32 cellular contexts compared by ENCODE assay signal in genomic region chr11:58451585-58451984, GRCh38. TPM values are rescaled to one million over a fixed set of nuclear protein-coding genes. Genes with fewer than 3 reads are reported as not detected.
"Had no signal": no experiment of that assay in that cellular context is flagged by ENCODE, and none has a peak within 500 bp of the region (broad histone marks: within the 10 kb centered on the region; RNA-seq: fewer than 3 reads in every experiment).

No MANE protein-coding gene starts in this region.

- H3K27me3 Mint-ChIP-seq: activated CD4-positive, alpha-beta memory T cell treated with anti-CD3 and anti-CD28 coated beads, Interleukin-2, amount 10 ng/mL, durations not matched to agents 7 days and 5 days; brain had no signal

- H3K4me3 Mint-ChIP-seq: activated B cell treated with CpG ODN at 0.5 μM for 24 hours; activated CD4-positive, alpha-beta memory T cell treated with anti-CD3 and anti-CD28 coated beads, Interleukin-2, amount 10 ng/mL, durations not matched to agents 7 days and 5 days; activated naive CD4-positive, alpha-beta T cell treated with anti-CD3 and anti-CD28 coated beads, Interleukin-2, amount 50 U/mL, for 24 hours; activated naive CD8-positive, alpha-beta T cell treated with anti-CD3 and anti-CD28 coated beads, Interleukin-2, amount 50 U/mL, for 24 hours; activated T-cell treated with anti-CD3 and anti-CD28 coated beads, Interleukin-2, amount 50 U/mL, for 24 hours; brain had no signal

- H3K36me3 Mint-ChIP-seq: brain had no signal

- H3K27me3 ChIP-seq: MG63 had no signal

- ATAC-seq: activated naive CD8-positive, alpha-beta T cell treated with anti-CD3 and anti-CD28 coated beads, Interleukin-2, amount 50 U/mL, for 24 hours; Panc1 had no signal

- H3K4me1 Mint-ChIP-seq: activated B cell treated with CpG ODN at 0.5 μM for 24 hours; activated CD4-positive, alpha-beta memory T cell treated with anti-CD3 and anti-CD28 coated beads, Interleukin-2, amount 10 ng/mL, durations not matched to agents 7 days and 5 days; activated naive CD4-positive, alpha-beta T cell treated with anti-CD3 and anti-CD28 coated beads, Interleukin-2, amount 50 U/mL, for 24 hours; brain had no signal

- H3K4me3 ChIP-seq: MG63 had no signal

- DNase-seq: activated B cell treated with CpG ODN at 0.5 μM for 24 hours; activated CD4-positive, alpha-beta memory T cell treated with anti-CD3 and anti-CD28 coated beads, Interleukin-2, amount 10 ng/mL, durations not matched to agents 7 days and 5 days; activated CD4-positive, alpha-beta T cell treated with anti-CD3 and anti-CD28 coated beads for 1 hour; activated CD4-positive, alpha-beta T cell treated with anti-CD3 and anti-CD28 coated beads for 48 hours; activated gamma-delta T cell; activated naive CD4-positive, alpha-beta T cell treated with Interleukin-2 at 50 U/mL for 16 hours; activated naive CD8-positive, alpha-beta T cell treated with anti-CD3 and anti-CD28 coated beads, Interleukin-2, amount 50 U/mL, for 24 hours; activated T-cell treated with anti-CD3 and anti-CD28 coated beads, Interleukin-2, amount 50 U/mL, for 24 hours; anterior cingulate cortex; caudate nucleus; cerebellar nuclear complex; MG63; NCI-H1048; NCI-H1105 treated with DMSO at 0.1 percent for 48 hours; NCI-H1436; NCI-H1694 treated with DMSO at 0.1 percent for 48 hours; NCI-H2029; NCI-H345; NCI-H524 treated with DMSO at 0.1 percent for 48 hours; RPMI8226; SHP77 treated with DMSO at 0.1 percent for 48 hours; T-helper 1 cell; T-helper 2 cell; T-helper 9 cell had no signal

- H3K27ac Mint-ChIP-seq: activated B cell treated with CpG ODN at 0.5 μM for 24 hours; activated CD4-positive, alpha-beta memory T cell treated with anti-CD3 and anti-CD28 coated beads, Interleukin-2, amount 10 ng/mL, durations not matched to agents 7 days and 5 days; activated naive CD4-positive, alpha-beta T cell treated with anti-CD3 and anti-CD28 coated beads, Interleukin-2, amount 50 U/mL, for 24 hours; activated naive CD8-positive, alpha-beta T cell treated with anti-CD3 and anti-CD28 coated beads, Interleukin-2, amount 50 U/mL, for 24 hours; activated T-cell treated with anti-CD3 and anti-CD28 coated beads, Interleukin-2, amount 50 U/mL, for 24 hours; activated T-helper 2 cell treated with anti-CD3 and anti-CD28 coated beads, Interferon-gamma antibody, Interleukin-2, Interleukin-4, amounts not matched to agents 10 μg/mL and 5 μg/mL and 100 μg/mL, durations not matched to agents 14 hours and 24 hours and 36 hours; brain had no signal

- H3K9me3 Mint-ChIP-seq: activated B cell treated with CpG ODN at 0.5 μM for 24 hours; activated CD4-positive, alpha-beta memory T cell treated with anti-CD3 and anti-CD28 coated beads, Interleukin-2, amount 10 ng/mL, durations not matched to agents 7 days and 5 days; activated naive CD4-positive, alpha-beta T cell treated with anti-CD3 and anti-CD28 coated beads, Interleukin-2, amount 50 U/mL, for 24 hours; activated naive CD8-positive, alpha-beta T cell treated with anti-CD3 and anti-CD28 coated beads, Interleukin-2, amount 50 U/mL, for 24 hours; activated T-helper 2 cell treated with anti-CD3 and anti-CD28 coated beads, Interferon-gamma antibody, Interleukin-2, Interleukin-4, amounts not matched to agents 10 μg/mL and 5 μg/mL and 100 μg/mL, durations not matched to agents 14 hours and 24 hours and 36 hours had no signal

- H3K27ac ChIP-seq: VCaP had no signal

- H3K36me3 ChIP-seq: MG63 had no signal

RNA-seq across cellular contexts. Expression of gene OR5B12, which starts 9.5 kb away (rescaled TPM):
- total RNA-seq: activated B cell treated with CpG ODN at 0.5 μM for 24 hours; activated CD4-positive, alpha-beta memory T cell treated with anti-CD3 and anti-CD28 coated beads, Interleukin-2, amount 10 ng/mL, durations not matched to agents 7 days and 5 days; activated T-helper 2 cell treated with anti-CD3 and anti-CD28 coated beads, Interferon-gamma antibody, Interleukin-2, Interleukin-4, amounts not matched to agents 10 μg/mL and 5 μg/mL and 100 μg/mL, durations not matched to agents 14 hours and 24 hours and 36 hours; bronchial epithelial cell; NCI-H460; SK-MEL-5 had no signal

RNA-seq across cellular contexts. Expression of gene OR5B2, which starts 23.7 kb away (rescaled TPM):
- total RNA-seq: activated B cell treated with CpG ODN at 0.5 μM for 24 hours; activated CD4-positive, alpha-beta memory T cell treated with anti-CD3 and anti-CD28 coated beads, Interleukin-2, amount 10 ng/mL, durations not matched to agents 7 days and 5 days; activated T-helper 2 cell treated with anti-CD3 and anti-CD28 coated beads, Interferon-gamma antibody, Interleukin-2, Interleukin-4, amounts not matched to agents 10 μg/mL and 5 μg/mL and 100 μg/mL, durations not matched to agents 14 hours and 24 hours and 36 hours; bronchial epithelial cell; NCI-H460; SK-MEL-5 had no signal

RNA-seq across cellular contexts. Expression of gene OR5B3, which starts 44.9 kb away (rescaled TPM):
- total RNA-seq: activated B cell treated with CpG ODN at 0.5 μM for 24 hours; activated CD4-positive, alpha-beta memory T cell treated with anti-CD3 and anti-CD28 coated beads, Interleukin-2, amount 10 ng/mL, durations not matched to agents 7 days and 5 days; activated T-helper 2 cell treated with anti-CD3 and anti-CD28 coated beads, Interferon-gamma antibody, Interleukin-2, Interleukin-4, amounts not matched to agents 10 μg/mL and 5 μg/mL and 100 μg/mL, durations not matched to agents 14 hours and 24 hours and 36 hours; bronchial epithelial cell; NCI-H460; SK-MEL-5 had no signal

RNA-seq across cellular contexts. Expression of gene OR5B21, which starts 56.3 kb away (rescaled TPM):
- total RNA-seq: bronchial epithelial cell, NCI-H460, SK-MEL-5 had no signal
